Comparison of ENCODE assay signal across 8 cellular contexts in the genomic region with DNA sequence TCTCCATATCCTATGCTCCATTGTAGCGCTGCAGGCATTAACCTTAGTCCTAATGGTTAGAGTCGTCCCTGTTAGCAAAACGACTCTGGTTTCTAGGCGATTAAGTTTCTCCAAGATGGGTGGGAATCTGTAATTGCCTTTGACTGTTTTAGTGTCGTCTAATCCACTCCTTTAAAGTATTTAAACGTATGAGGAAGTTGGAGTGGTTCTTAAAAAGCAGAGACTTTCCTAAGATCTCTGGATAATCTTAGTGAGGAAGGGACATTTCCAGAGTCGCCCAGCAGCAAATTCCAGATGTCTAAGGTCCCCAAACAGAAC. TPM values are rescaled to one million over a fixed set of nuclear protein-coding genes. Genes with fewer than 3 reads are reported as not detected.
DNase-seq lines count a peak whose midpoint lies in the region; ATAC-seq and TF ChIP-seq lines count a peak whose summit lies in the region.

No MANE protein-coding gene starts in this region.

- DNase-seq in fibroblast of villous mesenchyme (ENCODE audit: low read depth) (no peak), sigmoid colon (no peak), inferior parietal cortex (ENCODE audit: extremely low spot score) (no peak), COLO829 (ENCODE audit: low spot score) (no peak), sciatic nerve (ENCODE audit: low spot score) (no peak), SHP77 treated with DMSO at 0.1 percent for 48 hours (lab: John Stamatoyannopoulos, UW) (no peak)

- TF ChIP-seq CTCF in GM12875 (IDR thresholded peaks at IDR 0.05; ENCODE audit: borderline replicate concordance, insufficient read depth, low read depth, low read length) (no peak), WI38 (IDR thresholded peaks at IDR 0.05; ENCODE audit: low read depth, low read length) (no peak), fibroblast of villous mesenchyme (IDR thresholded peaks at IDR 0.05; ENCODE audit: insufficient read depth, low read depth, low read length) (no peak), sigmoid colon (IDR thresholded peaks at IDR 0.05) (no peak)

- H3K4me3 ChIP-seq in GM12875 (ENCODE audit: low read depth, low read length): peak overlapping the region; percentile 77
- H3K4me3 ChIP-seq in WI38 (ENCODE audit: low read depth, low read length): peak overlapping the region; percentile 99
- peak overlapping the region; percentile 91 for H3K4me3 ChIP-seq in fibroblast of villous mesenchyme (ENCODE audit: low read depth, low read length)
- peak overlapping the region; percentile 80 to 86 (median 84) for H3K4me3 ChIP-seq in sigmoid colon

- H3K27ac ChIP-seq in sigmoid colon: peak overlapping the region; percentile 96 to 99 (median 98)

- no peaks in the 10 kb centered on the region for H3K9me3 ChIP-seq in sigmoid colon

- intact Hi-C loops in sigmoid colon (cut with DNase I) (loop anchor here (1.0 to 10.0 kb wide), 5 partner anchors 28 to 1081 kb away; a partner anchor contains a TSS), sciatic nerve (cut with DNase I) (no loop called here)

- H3K27me3 ChIP-seq in sigmoid colon: no peaks in the 10 kb centered on the region

- no peak for TF ChIP-seq EP300 in sigmoid colon (IDR thresholded peaks at IDR 0.05)

- WGBS in sigmoid colon, 2 donors: 0% methylated on average over 7 of the region's 7 CpGs

- no peak for TF ChIP-seq POLR2A in sigmoid colon (IDR thresholded peaks at IDR 0.05)

- peaks cover 0 to 32% (median 22%) of the 10 kb centered on the region in 4 donors for H3K4me1 ChIP-seq in sigmoid colon

- ATAC-seq in sciatic nerve: no peak

- peaks cover 0 to 59% (median 17%) of the 10 kb centered on the region in 4 donors for H3K36me3 ChIP-seq in sigmoid colon

RNA-seq across cellular contexts. Expression of a gene that starts 0.3 kb away (rescaled TPM):
- 20.3 and 22.2 TPM in 2 replicates for total RNA-seq in fibroblast of villous mesenchyme
- total RNA-seq in sigmoid colon: 10 to 100 TPM in 3 of 4 donors, 1 to 10 TPM in 1; 8.3 to 36.2 (median 17.4) TPM
- polyA plus RNA-seq in sigmoid colon: 10 to 100 TPM; 27.6 to 37.0 (median 34.6) TPM
- total RNA-seq in sciatic nerve: 37.0 TPM

RNA-seq across cellular contexts. Expression of a gene that starts 0.5 kb away (rescaled TPM):
- total RNA-seq in fibroblast of villous mesenchyme (11.6 and 16.8 TPM in 2 replicates), sigmoid colon (10 to 100 TPM; 11.8 to 21.8 (median 18.9) TPM), sciatic nerve (18.7 TPM)
- 1 to 10 TPM; 4.6 to 7.8 (median 7.5) TPM for polyA plus RNA-seq in sigmoid colon

RNA-seq across cellular contexts. Expression of a gene that starts 28.8 kb away (rescaled TPM):
- total RNA-seq in fibroblast of villous mesenchyme: 9.0 and 14.2 TPM in 2 replicates
- total RNA-seq in sigmoid colon: 10 to 100 TPM; 12.5 to 29.6 (median 21.7) TPM
- polyA plus RNA-seq in sigmoid colon: 10 to 100 TPM in 1 of 3 donors, 1 to 10 TPM in 2; 5.8 to 10.2 (median 7.9) TPM
- 18.8 TPM for total RNA-seq in sciatic nerve
